In genomic region chr11:2549876-2550605, GRCh38 we compare ENCODE assay signal across 1 cellular context.
TF ChIP-seq lines count a peak whose summit lies in the region.

No MANE protein-coding gene starts in this region.

TF ChIP-seq in IMR-90, 13 proteins besides CTCF, POLR2A, EP300 and RAD21 (continued from another document):
- TF ChIP-seq CEBPB (IDR thresholded peaks at IDR 0.05; ENCODE audit: low read depth, low read length), result no peak
